In genomic region chr10:64840341-64840740, GRCh38 we compare ENCODE assay signal across 21 cellular contexts.
A peak's percentile ranks its signal among the peaks of the same experiment; 100 is the strongest.
DNase-seq lines count a peak whose midpoint lies in the region; ATAC-seq and TF ChIP-seq lines count a peak whose summit lies in the region.
"Had no signal": no experiment of that assay in that cellular context is flagged by ENCODE, and none has a peak within 500 bp of the region (broad histone marks: within the 10 kb centered on the region; RNA-seq: fewer than 3 reads in every experiment).

No MANE protein-coding gene starts in this region.

- no peak overlapping the region for H2AK5ac ChIP-seq in neuronal stem cell (ENCODE audit: low read depth, low read length)

- H3K14ac ChIP-seq in neuronal stem cell (ENCODE audit: low read length), result no peak overlapping the region

- no peak overlapping the region for H3K27ac Mint-ChIP-seq in GM23338
- no peak overlapping the region for H3K27ac Mint-ChIP-seq in chondrocyte (ENCODE audit: unreplicated experiment)
- H3K27ac Mint-ChIP-seq in immature natural killer cell, result no peak overlapping the region
- H3K27ac Mint-ChIP-seq: CD14-positive monocyte; CD4-positive, alpha-beta T cell had no signal

- H3K9me3 Mint-ChIP-seq in GM23338 (no peaks in the 10 kb centered on the region; the same call in 1 of the 3 replicates), chondrocyte (ENCODE audit: low read depth) (peaks cover 6% of the 10 kb centered on the region), immature natural killer cell (peaks cover 10 to 32% (median 16%) of the 10 kb centered on the region in 6 donors)

- 0 out of 2 replicates have a peak overlapping the region, but pooled peaks have one; percentile 10 for H2AFZ ChIP-seq in GM23338
- no peak overlapping the region for H2AFZ ChIP-seq in neuronal stem cell (ENCODE audit: low read length)

- intact Hi-C loops in Right ventricle myocardium inferior (cut with DNase I), result no loop called here

- no peaks in the 10 kb centered on the region for H3K9me3 ChIP-seq in neuronal stem cell (replicated peaks in 1 of 2; ENCODE audit: control insufficient read depth in 2 of 2, insufficient read depth in 1 of 2, low read depth in 1 of 2, low read length in 2 of 2)
- H3K9me3 ChIP-seq: A549; BE2C; BLaER1 treated with 17β-estradiol and CSF1 and Interleukin-3, amounts not matched to agents 10 nM and 100 nM had no signal

- H3K9ac ChIP-seq in neuronal stem cell (ENCODE audit: low read depth, low read length, poor library complexity), result no peak overlapping the region
- H3K9ac ChIP-seq: BLaER1 treated with 17β-estradiol and CSF1 and Interleukin-3, amounts not matched to agents 10 nM and 100 nM had no signal

- peak overlapping the region; percentile 4 for H3K18ac ChIP-seq in neuronal stem cell (ENCODE audit: low read length)

- WGBS in neuronal stem cell (ENCODE audit: extremely low coverage in 2 of 2, insufficient read length in 2 of 2, insufficient replicate concordance in 1 of 2), 2 donors, result no CpG with 5 or more reads among the region's 12 CpGs

- H3K36me3 Mint-ChIP-seq in GM23338 (ENCODE audit: low read depth), result no peaks in the 10 kb centered on the region
- no peaks in the 10 kb centered on the region for H3K36me3 Mint-ChIP-seq in chondrocyte (ENCODE audit: low read depth)
- H3K36me3 Mint-ChIP-seq in immature natural killer cell, result no peaks in the 10 kb centered on the region
- H3K36me3 Mint-ChIP-seq: CD14-positive monocyte had no signal

- H4K20me1 ChIP-seq in GM23338 (replicated peaks; ENCODE audit: insufficient read depth), result no peaks in the 10 kb centered on the region

- H3K4me3 ChIP-seq in GM23338, result no peak overlapping the region
- H3K4me3 ChIP-seq in neuronal stem cell (ENCODE audit: low read length in 2 of 2), result no peak overlapping the region
- H3K4me3 ChIP-seq: A549; BLaER1 treated with 17β-estradiol and CSF1 and Interleukin-3, amounts not matched to agents 10 nM and 100 nM had no signal

- no peak overlapping the region for H4K8ac ChIP-seq in neuronal stem cell (ENCODE audit: low read depth, low read length)

- H3K36me3 ChIP-seq in GM23338 (ENCODE audit: insufficient read depth), result no peaks in the 10 kb centered on the region
- H3K36me3 ChIP-seq in neuronal stem cell (replicated peaks in 1 of 2; ENCODE audit: control insufficient read depth in 2 of 2, insufficient read depth in 2 of 2, low read length in 2 of 2), result no peaks in the 10 kb centered on the region
- H3K36me3 ChIP-seq: BE2C; BLaER1 treated with 17β-estradiol and CSF1 and Interleukin-3, amounts not matched to agents 10 nM and 100 nM had no signal

- no peak overlapping the region for H2BK12ac ChIP-seq in neuronal stem cell (ENCODE audit: low read length)

- no peak overlapping the region for H2BK120ac ChIP-seq in neuronal stem cell (ENCODE audit: low read depth, low read length)

- H3K27me3 ChIP-seq in GM23338 (ENCODE audit: insufficient read depth) (no peaks in the 10 kb centered on the region), neuronal stem cell (ENCODE audit: control insufficient read depth in 3 of 3, insufficient read depth in 3 of 3, low read depth in 1 of 3, low read length in 3 of 3) (no peaks in the 10 kb centered on the region)
- H3K27me3 ChIP-seq: BE2C; BLaER1 treated with 17β-estradiol and CSF1 and Interleukin-3, amounts not matched to agents 10 nM and 100 nM had no signal

- TF ChIP-seq CTCF in GM23338 (conservative IDR thresholded peaks at IDR 0.05; ENCODE audit: low read depth in 2 of 2) (no peak), chondrocyte (IDR thresholded peaks at IDR 0.05) (no peak)

- no peaks in the 10 kb centered on the region for H3F3A ChIP-seq in GM23338 (replicated peaks; ENCODE audit: low read depth)

- DNase-seq in GM23338 (ENCODE audit: low spot score) (no peak), chondrocyte (ENCODE audit: low spot score) (peak; percentile 62), neuronal stem cell (ENCODE audit: low spot score) (no peak), immature natural killer cell (no peak), Right ventricle myocardium inferior (ENCODE audit: missing footprints) (no peak), hypothalamus (lab: John Stamatoyannopoulos, UW) (no peak)
- DNase-seq: 8988T; ACHN; AML-193; BE2C; Calu3; CD4-positive, alpha-beta T cell; COR-L47; DMS53; DMS79 treated with DMSO at 0.1 percent for 48 hours; GF-D8; GOT3; HCEC 1CT had no signal

- no peaks in the 10 kb centered on the region for H3K27me3 Mint-ChIP-seq in GM23338 (ENCODE audit: insufficient read depth, low read depth, poor library complexity)
- peaks cover 7% of the 10 kb centered on the region for H3K27me3 Mint-ChIP-seq in chondrocyte (ENCODE audit: low read depth)
- H3K27me3 Mint-ChIP-seq in immature natural killer cell (ENCODE audit: low read depth in 3 of 3), result peaks cover 0 to 2% (median 1%) of the 10 kb centered on the region in 3 donors
- H3K27me3 Mint-ChIP-seq: CD4-positive, alpha-beta T cell had no signal

- no peak overlapping the region for H2BK15ac ChIP-seq in neuronal stem cell (ENCODE audit: low read length)

- H4K91ac ChIP-seq in neuronal stem cell (ENCODE audit: low read depth, low read length, poor library complexity), result no peak overlapping the region

- H3K9me2 ChIP-seq in GM23338 (ENCODE audit: insufficient read depth), result no peaks in the 10 kb centered on the region

- H3K4me3 Mint-ChIP-seq in GM23338 (no peak overlapping the region), chondrocyte (ENCODE audit: unreplicated experiment) (no peak overlapping the region), immature natural killer cell (no peak overlapping the region)
- H3K4me3 Mint-ChIP-seq: CD14-positive monocyte; CD4-positive, alpha-beta T cell had no signal

- H3K79me2 ChIP-seq in GM23338 (replicated peaks; ENCODE audit: insufficient read depth), result no peaks in the 10 kb centered on the region

- H3K4me1 Mint-ChIP-seq in GM23338 (no peaks in the 10 kb centered on the region), chondrocyte (ENCODE audit: low read depth) (no peaks in the 10 kb centered on the region), immature natural killer cell (no peaks in the 10 kb centered on the region)
- H3K4me1 Mint-ChIP-seq: CD14-positive monocyte had no signal

- ATAC-seq in GM23338 (no peak), Right ventricle myocardium inferior (no peak)
- ATAC-seq: A549 had no signal

- no peaks in the 10 kb centered on the region for H3K79me1 ChIP-seq in neuronal stem cell (ENCODE audit: low read depth, low read length)

- H3K23ac ChIP-seq in neuronal stem cell (ENCODE audit: low read depth, low read length, poor library complexity), result no peak overlapping the region

- H2BK5ac ChIP-seq in neuronal stem cell (ENCODE audit: low read length), result no peak overlapping the region

- H3K4me1 ChIP-seq in GM23338 (ENCODE audit: insufficient read depth) (no peaks in the 10 kb centered on the region), neuronal stem cell (ENCODE audit: control insufficient read depth in 2 of 2, insufficient read depth in 1 of 2, low read depth in 1 of 2, low read length in 2 of 2) (no peaks in the 10 kb centered on the region)
- H3K4me1 ChIP-seq: A549; BE2C; BLaER1 treated with 17β-estradiol and CSF1 and Interleukin-3, amounts not matched to agents 10 nM and 100 nM had no signal

- no peak overlapping the region for H3K4ac ChIP-seq in neuronal stem cell (ENCODE audit: low read length)

- H3K27ac ChIP-seq in GM23338 (ENCODE audit: low read depth) (no peak overlapping the region), neuronal stem cell (replicated peaks; ENCODE audit: low read length) (no peak overlapping the region)
- H3K27ac ChIP-seq: A549; BLaER1 treated with 17β-estradiol and CSF1 and Interleukin-3, amounts not matched to agents 10 nM and 100 nM had no signal

- H3K4me2 ChIP-seq in GM23338 (no peak overlapping the region), neuronal stem cell (ENCODE audit: insufficient read depth, low read length, poor library complexity, severe bottlenecking) (no peak overlapping the region)
- H3K4me2 ChIP-seq: A549; BLaER1 treated with 17β-estradiol and CSF1 and Interleukin-3, amounts not matched to agents 10 nM and 100 nM had no signal

TF ChIP-seq in GM23338, 12 proteins besides CTCF, POLR2A, EP300 and RAD21 (continues in another document):
- no peak for TF ChIP-seq ZNF114 (CRISPR knock-in tag; IDR thresholded peaks at IDR 0.05)
- TF ChIP-seq JUNB (IDR thresholded peaks at IDR 0.05; ENCODE audit: unreplicated experiment), result no peak
- no peak for TF ChIP-seq CREB1 (CRISPR knock-in tag; IDR thresholded peaks at IDR 0.05; ENCODE audit: low read depth)
- no peak for TF ChIP-seq NANOG (IDR thresholded peaks at IDR 0.05; ENCODE audit: borderline replicate concordance)
- TF ChIP-seq REST (IDR thresholded peaks at IDR 0.05; ENCODE audit: unreplicated experiment), result no peak
- TF ChIP-seq ETS1 (IDR thresholded peaks at IDR 0.05), result no peak
